In genomic region chr10:11454958-11455566, GRCh38 we compare ENCODE assay signal across 14 cellular contexts.
DNase-seq lines count a peak whose midpoint lies in the region; ATAC-seq and TF ChIP-seq lines count a peak whose summit lies in the region.
"Had no signal": no experiment of that assay in that cellular context is flagged by ENCODE, and none has a peak within 500 bp of the region (broad histone marks: within the 10 kb centered on the region; RNA-seq: fewer than 3 reads in every experiment).

No MANE protein-coding gene starts in this region.

- WGBS in SK-N-SH (ENCODE audit: low lambda C conversion rate): 91% methylated on average over 8 of the region's 8 CpGs
- WGBS in esophagus muscularis mucosa: 87% methylated on average over 8 of the region's 8 CpGs

- no TSS peak for BruUV-seq in PC-9 (replicated peaks; lab: Mats Ljungman, UMichigan)

- H3K4me3 ChIP-seq in SK-N-SH (ENCODE audit: low read depth in 2 of 2, low read length in 1 of 2) (no peak overlapping the region), esophagus muscularis mucosa (no peak overlapping the region), PC-9 (no peak overlapping the region)
- H3K4me3 ChIP-seq: lung, pancreas had no signal

- peaks cover 12 to 36% of the 10 kb centered on the region in 2 donors for H3K4me1 Mint-ChIP-seq in stimulated activated naive B cell treated with anti-CD40 and anti-IgM and Interleukin-4, amounts not matched to agents 10 μg/mL and 1 μg/mL and 100 μg/mL, for 72 hours

- H2AFZ ChIP-seq in SK-N-SH (ENCODE audit: low read depth): no peak overlapping the region
- H2AFZ ChIP-seq in PC-9: no peak overlapping the region

- no peak for TF ChIP-seq RAD21 in SK-N-SH (IDR thresholded peaks at IDR 0.05; ENCODE audit: low read length)

- no peak overlapping the region for H3K27ac ChIP-seq in SK-N-SH (ENCODE audit: low read depth in 2 of 2, low read length in 1 of 2)
- H3K27ac ChIP-seq in esophagus muscularis mucosa (replicated peaks in 1 of 4): no peak overlapping the region
- H3K27ac ChIP-seq in RWPE1: no peak overlapping the region
- H3K27ac ChIP-seq in PC-9: no peak overlapping the region
- H3K27ac ChIP-seq: pancreas had no signal

- H3K36me3 ChIP-seq in SK-N-SH (replicated peaks in 1 of 2; ENCODE audit: control insufficient read depth in 1 of 2, insufficient read depth in 2 of 2, low read length in 1 of 2): peaks cover 0 to 3% of the 10 kb centered on the region in 2 experiments
- no peaks in the 10 kb centered on the region for H3K36me3 ChIP-seq in esophagus muscularis mucosa
- H3K36me3 ChIP-seq in PC-9 (ENCODE audit: low read depth): no peaks in the 10 kb centered on the region
- H3K36me3 ChIP-seq: pancreas had no signal

- H3K9me3 Mint-ChIP-seq in stimulated activated naive B cell treated with anti-CD40 and anti-IgM and Interleukin-4, amounts not matched to agents 10 μg/mL and 1 μg/mL and 100 μg/mL, for 72 hours: peaks cover 0 to 6% of the 10 kb centered on the region in 2 donors

- peaks cover 17 to 30% of the 10 kb centered on the region in 2 donors for H3K36me3 Mint-ChIP-seq in stimulated activated naive B cell treated with anti-CD40 and anti-IgM and Interleukin-4, amounts not matched to agents 10 μg/mL and 1 μg/mL and 100 μg/mL, for 72 hours

- peak overlapping the region; percentile 4 for H3K27ac Mint-ChIP-seq in stimulated activated naive B cell treated with anti-CD40 and anti-IgM and Interleukin-4, amounts not matched to agents 10 μg/mL and 1 μg/mL and 100 μg/mL, for 72 hours
- H3K27ac Mint-ChIP-seq: brain had no signal

- no peak for TF ChIP-seq EP300 in SK-N-SH (IDR thresholded peaks at IDR 0.05; ENCODE audit: borderline replicate concordance in 1 of 2, low read depth in 1 of 2, low read length in 1 of 2)
- no peak for TF ChIP-seq EP300 in esophagus muscularis mucosa (IDR thresholded peaks at IDR 0.05)

- H3K4me2 ChIP-seq in SK-N-SH (no peak overlapping the region), PC-9 (no peak overlapping the region)

- TF ChIP-seq POLR2A in esophagus muscularis mucosa (IDR thresholded peaks at IDR 0.05; ENCODE audit: low read depth): no peak

- intact Hi-C loops in esophagus muscularis mucosa (cut with DNase I): no loop called here
- intact Hi-C loops in PC-9 (cut with micrococcal nuclease; ENCODE audit: unreplicated experiment): no loop called here

- H3K4me3 Mint-ChIP-seq in stimulated activated naive B cell treated with anti-CD40 and anti-IgM and Interleukin-4, amounts not matched to agents 10 μg/mL and 1 μg/mL and 100 μg/mL, for 72 hours: no peak overlapping the region
- H3K4me3 Mint-ChIP-seq: brain had no signal

- H4K20me1 ChIP-seq in SK-N-SH (ENCODE audit: insufficient read depth) (no peaks in the 10 kb centered on the region), PC-9 (ENCODE audit: insufficient read depth) (no peaks in the 10 kb centered on the region)

- no peak for DNase-seq in SK-N-SH
- peak; percentile 22 for DNase-seq in NAMALWA (ENCODE audit: low spot score)
- peak; percentile 75 for DNase-seq in esophagus muscularis mucosa (ENCODE audit: extremely low spot score)
- DNase-seq in stimulated activated naive B cell treated with anti-CD40 and anti-IgM and Interleukin-4, amounts not matched to agents 10 μg/mL and 1 μg/mL and 100 μg/mL, for 72 hours: no peak
- DNase-seq in RWPE1 (ENCODE audit: low spot score): no peak
- no peak for DNase-seq in PC-9
- no peak for DNase-seq in activated naive CD4-positive, alpha-beta T cell treated with anti-CD3 and anti-CD28 coated beads, Interleukin-2, amount 50 U/mL, for 16 hours
- DNase-seq: activated effector memory CD4-positive, alpha-beta T cell treated with anti-CD3 and anti-CD28 coated beads, Interleukin-2, amount 50 U/mL, for 16 hours; NCI-H1105; T-helper 2 cell had no signal

- POLR2A ChIA-PET in SK-N-SH (lab: Yijun Ruan, JAX): no interaction called here
- POLR2A ChIA-PET in RWPE1 (lab: Yijun Ruan, JAX; ENCODE audit: low non-redundant PET): no interaction called here
- POLR2A ChIA-PET in PC-9 (lab: Charles Lee; ENCODE audit: unreplicated experiment): no interaction called here

- H3K27me3 Mint-ChIP-seq in stimulated activated naive B cell treated with anti-CD40 and anti-IgM and Interleukin-4, amounts not matched to agents 10 μg/mL and 1 μg/mL and 100 μg/mL, for 72 hours: no peaks in the 10 kb centered on the region

- TF ChIP-seq CTCF in SK-N-SH (IDR thresholded peaks at IDR 0.05): peak; percentile 25; the same call in 1 of the 2 replicates
- no peak for TF ChIP-seq CTCF in esophagus muscularis mucosa (IDR thresholded peaks at IDR 0.05)
- TF ChIP-seq CTCF in RWPE1 (conservative IDR thresholded peaks at IDR 0.05; ENCODE audit: low read depth): no peak
- no peak for TF ChIP-seq CTCF in PC-9 (conservative IDR thresholded peaks at IDR 0.05)

- no peaks in the 10 kb centered on the region for H3K9me3 ChIP-seq in SK-N-SH
- no peaks in the 10 kb centered on the region for H3K9me3 ChIP-seq in esophagus muscularis mucosa
- H3K9me3 ChIP-seq in PC-9 (ENCODE audit: insufficient read depth, low read depth): no peaks in the 10 kb centered on the region
- H3K9me3 ChIP-seq: pancreas had no signal

- H3K79me2 ChIP-seq in SK-N-SH (ENCODE audit: insufficient read depth) (no peaks in the 10 kb centered on the region), PC-9 (ENCODE audit: low read depth) (no peaks in the 10 kb centered on the region)

- H3F3A ChIP-seq in SK-N-SH (replicated peaks; ENCODE audit: insufficient read depth): no peaks in the 10 kb centered on the region
- no peaks in the 10 kb centered on the region for H3F3A ChIP-seq in PC-9 (ENCODE audit: insufficient read depth, low read depth)

- no peak for ATAC-seq in SK-N-SH treated with all-trans-retinoic acid at 6 μM for 48 hours
- ATAC-seq in stimulated activated naive B cell treated with anti-CD40 and anti-IgM and Interleukin-4, amounts not matched to agents 10 μg/mL and 1 μg/mL and 100 μg/mL, for 72 hours (replicated peaks): peak in 1 of 2 donors; percentile 42
- ATAC-seq: pancreas had no signal

- H3K9me2 ChIP-seq in SK-N-SH: no peaks in the 10 kb centered on the region
- H3K9me2 ChIP-seq in PC-9 (ENCODE audit: insufficient read depth): no peaks in the 10 kb centered on the region

- CTCF ChIA-PET in SK-N-SH (lab: Yijun Ruan, JAX) (no interaction called here), RWPE1 (lab: Yijun Ruan, JAX) (no interaction called here), PC-9 (lab: Charles Lee) (no interaction called here)

- no peaks in the 10 kb centered on the region for H3K27me3 ChIP-seq in SK-N-SH (ENCODE audit: insufficient read depth)
- no peaks in the 10 kb centered on the region for H3K27me3 ChIP-seq in esophagus muscularis mucosa
- H3K27me3 ChIP-seq in PC-9 (ENCODE audit: insufficient read depth, low read depth): no peaks in the 10 kb centered on the region
- H3K27me3 ChIP-seq: pancreas had no signal

- no peak overlapping the region for H3K9ac ChIP-seq in SK-N-SH

- H3K4me1 ChIP-seq in SK-N-SH (ENCODE audit: control insufficient read depth in 1 of 2, insufficient read depth in 2 of 2, low read depth in 1 of 2, low read length in 1 of 2) (no peaks in the 10 kb centered on the region; a peak in 1 of 4 replicates), esophagus muscularis mucosa (no peaks in the 10 kb centered on the region), PC-9 (replicated peaks; ENCODE audit: insufficient read depth) (no peaks in the 10 kb centered on the region)
- H3K4me1 ChIP-seq: pancreas had no signal

TF ChIP-seq in SK-N-SH, 30 proteins besides CTCF, POLR2A, EP300 and RAD21 (continues in another document):
- TF ChIP-seq POLR2AphosphoS5 (IDR thresholded peaks at IDR 0.05; ENCODE audit: low read depth, low read length) (no peak), EZH2phosphoT487 (IDR thresholded peaks at IDR 0.05; ENCODE audit: borderline replicate concordance, low read depth) (no peak)

TF ChIP-seq in SK-N-SH treated with all-trans-retinoic acid at 6 μM for 48 hours, 23 proteins besides CTCF, POLR2A, EP300 and RAD21 (continues in another document):
- TF ChIP-seq ARNTL (CRISPR knock-in tag; IDR thresholded peaks at IDR 0.05; ENCODE audit: borderline replicate concordance, low read depth) (no peak), PPARA (CRISPR knock-in tag; IDR thresholded peaks at IDR 0.05; ENCODE audit: borderline replicate concordance) (no peak), TSHZ2 (CRISPR knock-in tag; IDR thresholded peaks at IDR 0.05) (no peak), RARB (CRISPR knock-in tag; IDR thresholded peaks at IDR 0.05) (no peak)

Comparison
In these comparisons a context has a peak if more than half of its experiments do, and no peak if none do; other contexts are left out.
1. DNase-seq: peak in NAMALWA (single experiment) and esophagus muscularis mucosa (single experiment); none in SK-N-SH (single experiment), stimulated activated naive B cell treated with anti-CD40 and anti-IgM and Interleukin-4, amounts not matched to agents 10 μg/mL and 1 μg/mL and 100 μg/mL, for 72 hours (single experiment), RWPE1 (single experiment), PC-9 (0 of 2) and activated naive CD4-positive, alpha-beta T cell treated with anti-CD3 and anti-CD28 coated beads, Interleukin-2, amount 50 U/mL, for 16 hours (single experiment).